In genomic region chrX:36985409-36985808, GRCh38 we compare ENCODE assay signal across 15 cellular contexts. TPM values are rescaled to one million over a fixed set of nuclear protein-coding genes. Genes with fewer than 3 reads are reported as not detected.
DNase-seq lines count a peak whose midpoint lies in the region; ATAC-seq, FAIRE-seq and TF ChIP-seq lines count a peak whose summit lies in the region.
"Not testable (repeated sequence)": the region's sequence is repeated elsewhere in the genome, so short reads cannot be mapped to it uniquely, and the experiment has no call there.
"Had no signal": no experiment of that assay in that cellular context is flagged by ENCODE, and none has a peak within 500 bp of the region (broad histone marks: within the 10 kb centered on the region; RNA-seq: fewer than 3 reads in every experiment).

No MANE protein-coding gene starts in this region.

- peaks cover 24% of the 10 kb centered on the region for H3K27me3 Mint-ChIP-seq in type B pancreatic cell

- peak; percentile 50 for DNase-seq in NCI-H526 treated with DMSO at 0.1 percent for 48 hours (lab: John Stamatoyannopoulos, UW)
- DNase-seq in body of pancreas: peak in 3 of 4 donors; percentile 22 to 60 (median 40)
- peak; percentile 1 for DNase-seq in fibroblast of gingiva (ENCODE audit: low read depth)
- DNase-seq in left lung; type B pancreatic cell (ENCODE audit: extremely low spot score, unreplicated experiment): not testable (repeated sequence)
- peak in 4 of 6 donors; percentile 31 to 76 (median 45) for DNase-seq in pancreas

- H3K27me3 ChIP-seq in body of pancreas, pancreas: not testable (repeated sequence)
- peaks cover 10 to 16% of the 10 kb centered on the region in 2 donors for H3K27me3 ChIP-seq in left lung

- not testable (repeated sequence) for H3K4me3 ChIP-seq in body of pancreas
- H3K4me3 ChIP-seq in left lung (peak overlapping the region; percentile 5 to 28), pancreas (peak overlapping the region in 1 of 4 donors; percentile 33)

- not testable (repeated sequence) for H3K36me3 Mint-ChIP-seq in type B pancreatic cell

- H3K9ac ChIP-seq in ES-I3 (ENCODE audit: low read depth, low read length): peak overlapping the region; percentile 55

- WGBS in body of pancreas, 2 donors: 0% methylated on average over 7 to 13 of the region's 51 CpGs
- 1 to 33% methylated on average over 25 to 39 of the region's 51 CpGs for WGBS in pancreas, 2 donors

- H3K27ac ChIP-seq in VCaP, body of pancreas, left lung, pancreas: not testable (repeated sequence)

- FAIRE-seq in pancreas (lab: Jason Lieb, UNC): not testable (repeated sequence)

- peak overlapping the region; percentile 89 for H3K4me3 Mint-ChIP-seq in type B pancreatic cell

- intact Hi-C loops in body of pancreas (cut with DNase I); left lung (cut with DNase I); pancreas (cut with DNase I): not testable (repeated sequence)

- TF ChIP-seq POLR2A in body of pancreas (IDR thresholded peaks at IDR 0.05): not testable (repeated sequence)

- H3K9me3 Mint-ChIP-seq in type B pancreatic cell: not testable (repeated sequence)

- H3K9me3 ChIP-seq in ES-I3 (ENCODE audit: control insufficient read depth, insufficient read depth, low read length); body of pancreas; left lung; pancreas: not testable (repeated sequence)

- not testable (repeated sequence) for H3K36me3 ChIP-seq in ES-I3 (ENCODE audit: insufficient read depth, low read length); body of pancreas (replicated peaks in 1 of 2; ENCODE audit: insufficient read depth in 1 of 2, low read depth in 2 of 2); left lung; pancreas

- H3K4me1 ChIP-seq in ES-I3 (ENCODE audit: insufficient read depth, low read length); body of pancreas; left lung; pancreas: not testable (repeated sequence)

- not testable (repeated sequence) for H3K27ac Mint-ChIP-seq in type B pancreatic cell

- not testable (repeated sequence) for H3K4me1 Mint-ChIP-seq in type B pancreatic cell (ENCODE audit: unreplicated experiment)

- TF ChIP-seq CTCF in VCaP (conservative IDR thresholded peaks at IDR 0.05) (peak; percentile 57), body of pancreas (IDR thresholded peaks at IDR 0.05) (peak in 4 of 7 experiments; percentile 12 to 31 (median 25)), type B pancreatic cell (conservative IDR thresholded peaks at IDR 0.05) (peak; percentile 44)
- TF ChIP-seq CTCF in left lung (IDR thresholded peaks at IDR 0.05); pancreas (IDR thresholded peaks at IDR 0.05): not testable (repeated sequence)

- peak; percentile 45 for ATAC-seq in body of pancreas
- ATAC-seq in left lung: peak; percentile 89
- ATAC-seq in pancreas: peak; percentile 81 to 97 (median 92)

RNA-seq across cellular contexts. Expression of gene FAM47C, which starts 22.8 kb away (rescaled TPM):
- not detected for total RNA-seq in body of pancreas
- total RNA-seq in left lung: not detected
- under 1 TPM in 1 of 6 donors, not detected in 5; 0.06 TPM for total RNA-seq in pancreas
- under 1 TPM; 0.04 to 0.05 TPM for polyA plus RNA-seq in pancreas
- total RNA-seq in type B pancreatic cell (ENCODE audit: low replicate concordance): not detected in 2 replicates
- total RNA-seq: cerebellum, fibroblast of villous mesenchyme, kidney, NCI-H460, occipital lobe, RPMI7951, vagina had no signal
